1 cellular context compared by ENCODE assay signal in the genomic region with DNA sequence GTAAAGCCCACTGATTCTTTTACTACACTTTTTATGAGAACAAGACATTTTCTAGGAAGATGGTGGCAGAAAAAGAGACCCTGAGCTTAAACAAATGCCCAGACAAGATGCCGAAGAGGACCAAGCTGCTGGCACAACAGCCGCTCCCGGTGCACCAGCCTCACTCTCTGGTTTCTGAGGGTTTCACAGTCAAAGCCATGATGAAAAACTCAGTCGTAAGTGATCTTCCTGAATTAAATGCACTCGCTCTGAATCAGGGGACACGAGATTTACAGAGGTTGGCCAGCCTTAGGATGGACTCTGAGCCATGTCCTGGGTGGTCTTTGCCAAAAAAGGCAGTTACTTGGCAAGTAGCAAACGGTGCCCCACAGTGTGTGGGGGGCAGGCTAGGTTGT.
TF ChIP-seq lines count a peak whose summit lies in the region.

No MANE protein-coding gene starts in this region.

TF ChIP-seq in endothelial cell of umbilical vein, 7 proteins besides CTCF, POLR2A, EP300 and RAD21 (continued from another document):
- no peak for TF ChIP-seq EZH2 (IDR thresholded peaks at IDR 0.05; ENCODE audit: borderline replicate concordance, low read depth, low read length, severe bottlenecking)
